In the genomic region with DNA sequence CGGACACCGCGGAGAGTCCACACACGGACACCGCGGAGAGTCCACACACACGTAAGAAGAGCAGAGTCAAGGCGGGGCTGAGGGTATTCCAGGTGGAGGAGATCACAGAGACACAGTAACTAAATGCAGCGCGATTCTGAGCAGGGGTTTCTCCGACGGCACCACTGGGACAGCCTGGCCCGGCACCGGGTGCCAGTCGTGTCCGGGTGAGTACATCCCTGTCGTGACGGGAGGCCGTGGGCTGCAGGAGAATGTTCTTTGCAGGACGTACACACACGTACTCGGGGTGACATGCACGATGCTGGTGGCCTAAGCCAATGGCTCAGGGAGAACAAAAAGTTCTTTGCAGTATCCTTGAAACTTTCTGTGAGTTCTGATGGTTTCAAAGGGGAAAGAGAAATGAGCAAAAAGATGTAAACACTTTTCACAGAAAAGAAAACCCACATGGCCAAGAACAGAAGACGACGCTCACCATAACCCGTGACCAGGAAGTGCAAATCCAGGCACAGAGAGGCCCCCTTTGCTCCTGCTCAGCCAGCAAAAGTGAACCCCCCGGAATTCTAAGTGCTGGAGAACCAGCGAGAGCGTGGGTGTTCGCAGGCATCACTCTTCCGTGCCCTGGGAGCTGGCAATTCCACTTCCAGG, we compare ENCODE assay signal across 3 cellular contexts.
TF ChIP-seq lines count a peak whose summit lies in the region.

No MANE protein-coding gene starts in this region.

TF ChIP-seq in SK-N-SH, 30 proteins besides CTCF, POLR2A, EP300 and RAD21:
- TF ChIP-seq CHD2 (IDR thresholded peaks at IDR 0.05; ENCODE audit: low read length, partially characterized antibody) (no peak), TEAD4 (IDR thresholded peaks at IDR 0.05; ENCODE audit: borderline replicate concordance, insufficient read depth) (no peak), YY1 (IDR thresholded peaks at IDR 0.05; ENCODE audit: low read depth) (no peak), FOSL2 (IDR thresholded peaks at IDR 0.05; ENCODE audit: borderline replicate concordance, low read depth) (no peak), SMC3 (IDR thresholded peaks at IDR 0.05; ENCODE audit: low read depth, low read length) (no peak), TAF1 (IDR thresholded peaks at IDR 0.05; ENCODE audit: borderline replicate concordance, low read depth, low read length) (no peak), FOXM1 (IDR thresholded peaks at IDR 0.05; ENCODE audit: low read depth) (no peak), GATA2 (CRISPR knock-in tag; IDR thresholded peaks at IDR 0.05) (no peak), NFIC (IDR thresholded peaks at IDR 0.05; ENCODE audit: borderline replicate concordance) (no peak), RCOR1 (IDR thresholded peaks at IDR 0.05; ENCODE audit: low read length) (no peak)
- TF ChIP-seq, protein P1, sequence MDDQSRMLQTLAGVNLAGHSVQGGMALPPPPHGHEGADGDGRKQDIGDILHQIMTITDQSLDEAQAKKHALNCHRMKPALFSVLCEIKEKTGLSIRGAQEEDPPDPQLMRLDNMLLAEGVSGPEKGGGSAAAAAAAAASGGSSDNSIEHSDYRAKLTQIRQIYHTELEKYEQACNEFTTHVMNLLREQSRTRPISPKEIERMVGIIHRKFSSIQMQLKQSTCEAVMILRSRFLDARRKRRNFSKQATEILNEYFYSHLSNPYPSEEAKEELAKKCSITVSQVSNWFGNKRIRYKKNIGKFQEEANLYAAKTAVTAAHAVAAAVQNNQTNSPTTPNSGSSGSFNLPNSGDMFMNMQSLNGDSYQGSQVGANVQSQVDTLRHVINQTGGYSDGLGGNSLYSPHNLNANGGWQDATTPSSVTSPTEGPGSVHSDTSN (IDR thresholded peaks at IDR 0.05): no peak
- TF ChIP-seq, protein P2, sequence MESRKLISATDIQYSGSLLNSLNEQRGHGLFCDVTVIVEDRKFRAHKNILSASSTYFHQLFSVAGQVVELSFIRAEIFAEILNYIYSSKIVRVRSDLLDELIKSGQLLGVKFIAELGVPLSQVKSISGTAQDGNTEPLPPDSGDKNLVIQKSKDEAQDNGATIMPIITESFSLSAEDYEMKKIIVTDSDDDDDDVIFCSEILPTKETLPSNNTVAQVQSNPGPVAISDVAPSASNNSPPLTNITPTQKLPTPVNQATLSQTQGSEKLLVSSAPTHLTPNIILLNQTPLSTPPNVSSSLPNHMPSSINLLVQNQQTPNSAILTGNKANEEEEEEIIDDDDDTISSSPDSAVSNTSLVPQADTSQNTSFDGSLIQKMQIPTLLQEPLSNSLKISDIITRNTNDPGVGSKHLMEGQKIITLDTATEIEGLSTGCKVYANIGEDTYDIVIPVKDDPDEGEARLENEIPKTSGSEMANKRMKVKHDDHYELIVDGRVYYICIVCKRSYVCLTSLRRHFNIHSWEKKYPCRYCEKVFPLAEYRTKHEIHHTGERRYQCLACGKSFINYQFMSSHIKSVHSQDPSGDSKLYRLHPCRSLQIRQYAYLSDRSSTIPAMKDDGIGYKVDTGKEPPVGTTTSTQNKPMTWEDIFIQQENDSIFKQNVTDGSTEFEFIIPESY (IDR thresholded peaks at IDR 0.05; ENCODE audit: borderline replicate concordance, low read depth): no peak

TF ChIP-seq in SK-N-SH treated with all-trans-retinoic acid at 6 μM for 48 hours, 23 proteins besides CTCF, POLR2A, EP300 and RAD21:
- TF ChIP-seq, protein P3, sequence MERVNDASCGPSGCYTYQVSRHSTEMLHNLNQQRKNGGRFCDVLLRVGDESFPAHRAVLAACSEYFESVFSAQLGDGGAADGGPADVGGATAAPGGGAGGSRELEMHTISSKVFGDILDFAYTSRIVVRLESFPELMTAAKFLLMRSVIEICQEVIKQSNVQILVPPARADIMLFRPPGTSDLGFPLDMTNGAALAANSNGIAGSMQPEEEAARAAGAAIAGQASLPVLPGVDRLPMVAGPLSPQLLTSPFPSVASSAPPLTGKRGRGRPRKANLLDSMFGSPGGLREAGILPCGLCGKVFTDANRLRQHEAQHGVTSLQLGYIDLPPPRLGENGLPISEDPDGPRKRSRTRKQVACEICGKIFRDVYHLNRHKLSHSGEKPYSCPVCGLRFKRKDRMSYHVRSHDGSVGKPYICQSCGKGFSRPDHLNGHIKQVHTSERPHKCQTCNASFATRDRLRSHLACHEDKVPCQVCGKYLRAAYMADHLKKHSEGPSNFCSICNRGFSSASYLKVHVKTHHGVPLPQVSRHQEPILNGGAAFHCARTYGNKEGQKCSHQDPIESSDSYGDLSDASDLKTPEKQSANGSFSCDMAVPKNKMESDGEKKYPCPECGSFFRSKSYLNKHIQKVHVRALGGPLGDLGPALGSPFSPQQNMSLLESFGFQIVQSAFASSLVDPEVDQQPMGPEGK (CRISPR knock-in tag; IDR thresholded peaks at IDR 0.05; ENCODE audit: borderline replicate concordance): no peak
- TF ChIP-seq ARNTL (CRISPR knock-in tag; IDR thresholded peaks at IDR 0.05; ENCODE audit: borderline replicate concordance, low read depth) (no peak), BACH2 (CRISPR knock-in tag; IDR thresholded peaks at IDR 0.05; ENCODE audit: borderline replicate concordance) (no peak), TCF4 (CRISPR knock-in tag; IDR thresholded peaks at IDR 0.05; ENCODE audit: borderline replicate concordance) (no peak), GLIS3 (CRISPR knock-in tag; IDR thresholded peaks at IDR 0.05) (no peak), ZFP3 (CRISPR knock-in tag; IDR thresholded peaks at IDR 0.05) (no peak), OSR1 (CRISPR knock-in tag; IDR thresholded peaks at IDR 0.05) (no peak), PPARA (CRISPR knock-in tag; IDR thresholded peaks at IDR 0.05; ENCODE audit: borderline replicate concordance) (no peak)
- TF ChIP-seq, protein P4, sequence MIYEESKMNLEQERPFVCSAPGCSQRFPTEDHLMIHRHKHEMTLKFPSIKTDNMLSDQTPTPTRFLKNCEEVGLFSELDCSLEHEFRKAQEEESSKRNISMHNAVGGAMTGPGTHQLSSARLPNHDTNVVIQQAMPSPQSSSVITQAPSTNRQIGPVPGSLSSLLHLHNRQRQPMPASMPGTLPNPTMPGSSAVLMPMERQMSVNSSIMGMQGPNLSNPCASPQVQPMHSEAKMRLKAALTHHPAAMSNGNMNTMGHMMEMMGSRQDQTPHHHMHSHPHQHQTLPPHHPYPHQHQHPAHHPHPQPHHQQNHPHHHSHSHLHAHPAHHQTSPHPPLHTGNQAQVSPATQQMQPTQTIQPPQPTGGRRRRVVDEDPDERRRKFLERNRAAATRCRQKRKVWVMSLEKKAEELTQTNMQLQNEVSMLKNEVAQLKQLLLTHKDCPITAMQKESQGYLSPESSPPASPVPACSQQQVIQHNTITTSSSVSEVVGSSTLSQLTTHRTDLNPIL (CRISPR knock-in tag; IDR thresholded peaks at IDR 0.05; ENCODE audit: low read depth): no peak

TF ChIP-seq in GM23338, 12 proteins besides CTCF, POLR2A, EP300 and RAD21:
- TF ChIP-seq STAT1 (IDR thresholded peaks at IDR 0.05; ENCODE audit: unreplicated experiment) (no peak), NANOG (IDR thresholded peaks at IDR 0.05; ENCODE audit: borderline replicate concordance) (no peak), ZNF331 (CRISPR knock-in tag; IDR thresholded peaks at IDR 0.05; ENCODE audit: low read depth) (no peak), EZH2phosphoT487 (IDR thresholded peaks at IDR 0.05; ENCODE audit: unreplicated experiment) (no peak), EZH2 (IDR thresholded peaks at IDR 0.05; ENCODE audit: low read depth, unreplicated experiment) (no peak), ZNF114 (CRISPR knock-in tag; IDR thresholded peaks at IDR 0.05) (no peak), CREB1 (CRISPR knock-in tag; IDR thresholded peaks at IDR 0.05; ENCODE audit: low read depth) (no peak), JUNB (IDR thresholded peaks at IDR 0.05; ENCODE audit: unreplicated experiment) (no peak), POLR2AphosphoS5 (IDR thresholded peaks at IDR 0.05; ENCODE audit: low read depth) (no peak)
- TF ChIP-seq, protein P5, sequence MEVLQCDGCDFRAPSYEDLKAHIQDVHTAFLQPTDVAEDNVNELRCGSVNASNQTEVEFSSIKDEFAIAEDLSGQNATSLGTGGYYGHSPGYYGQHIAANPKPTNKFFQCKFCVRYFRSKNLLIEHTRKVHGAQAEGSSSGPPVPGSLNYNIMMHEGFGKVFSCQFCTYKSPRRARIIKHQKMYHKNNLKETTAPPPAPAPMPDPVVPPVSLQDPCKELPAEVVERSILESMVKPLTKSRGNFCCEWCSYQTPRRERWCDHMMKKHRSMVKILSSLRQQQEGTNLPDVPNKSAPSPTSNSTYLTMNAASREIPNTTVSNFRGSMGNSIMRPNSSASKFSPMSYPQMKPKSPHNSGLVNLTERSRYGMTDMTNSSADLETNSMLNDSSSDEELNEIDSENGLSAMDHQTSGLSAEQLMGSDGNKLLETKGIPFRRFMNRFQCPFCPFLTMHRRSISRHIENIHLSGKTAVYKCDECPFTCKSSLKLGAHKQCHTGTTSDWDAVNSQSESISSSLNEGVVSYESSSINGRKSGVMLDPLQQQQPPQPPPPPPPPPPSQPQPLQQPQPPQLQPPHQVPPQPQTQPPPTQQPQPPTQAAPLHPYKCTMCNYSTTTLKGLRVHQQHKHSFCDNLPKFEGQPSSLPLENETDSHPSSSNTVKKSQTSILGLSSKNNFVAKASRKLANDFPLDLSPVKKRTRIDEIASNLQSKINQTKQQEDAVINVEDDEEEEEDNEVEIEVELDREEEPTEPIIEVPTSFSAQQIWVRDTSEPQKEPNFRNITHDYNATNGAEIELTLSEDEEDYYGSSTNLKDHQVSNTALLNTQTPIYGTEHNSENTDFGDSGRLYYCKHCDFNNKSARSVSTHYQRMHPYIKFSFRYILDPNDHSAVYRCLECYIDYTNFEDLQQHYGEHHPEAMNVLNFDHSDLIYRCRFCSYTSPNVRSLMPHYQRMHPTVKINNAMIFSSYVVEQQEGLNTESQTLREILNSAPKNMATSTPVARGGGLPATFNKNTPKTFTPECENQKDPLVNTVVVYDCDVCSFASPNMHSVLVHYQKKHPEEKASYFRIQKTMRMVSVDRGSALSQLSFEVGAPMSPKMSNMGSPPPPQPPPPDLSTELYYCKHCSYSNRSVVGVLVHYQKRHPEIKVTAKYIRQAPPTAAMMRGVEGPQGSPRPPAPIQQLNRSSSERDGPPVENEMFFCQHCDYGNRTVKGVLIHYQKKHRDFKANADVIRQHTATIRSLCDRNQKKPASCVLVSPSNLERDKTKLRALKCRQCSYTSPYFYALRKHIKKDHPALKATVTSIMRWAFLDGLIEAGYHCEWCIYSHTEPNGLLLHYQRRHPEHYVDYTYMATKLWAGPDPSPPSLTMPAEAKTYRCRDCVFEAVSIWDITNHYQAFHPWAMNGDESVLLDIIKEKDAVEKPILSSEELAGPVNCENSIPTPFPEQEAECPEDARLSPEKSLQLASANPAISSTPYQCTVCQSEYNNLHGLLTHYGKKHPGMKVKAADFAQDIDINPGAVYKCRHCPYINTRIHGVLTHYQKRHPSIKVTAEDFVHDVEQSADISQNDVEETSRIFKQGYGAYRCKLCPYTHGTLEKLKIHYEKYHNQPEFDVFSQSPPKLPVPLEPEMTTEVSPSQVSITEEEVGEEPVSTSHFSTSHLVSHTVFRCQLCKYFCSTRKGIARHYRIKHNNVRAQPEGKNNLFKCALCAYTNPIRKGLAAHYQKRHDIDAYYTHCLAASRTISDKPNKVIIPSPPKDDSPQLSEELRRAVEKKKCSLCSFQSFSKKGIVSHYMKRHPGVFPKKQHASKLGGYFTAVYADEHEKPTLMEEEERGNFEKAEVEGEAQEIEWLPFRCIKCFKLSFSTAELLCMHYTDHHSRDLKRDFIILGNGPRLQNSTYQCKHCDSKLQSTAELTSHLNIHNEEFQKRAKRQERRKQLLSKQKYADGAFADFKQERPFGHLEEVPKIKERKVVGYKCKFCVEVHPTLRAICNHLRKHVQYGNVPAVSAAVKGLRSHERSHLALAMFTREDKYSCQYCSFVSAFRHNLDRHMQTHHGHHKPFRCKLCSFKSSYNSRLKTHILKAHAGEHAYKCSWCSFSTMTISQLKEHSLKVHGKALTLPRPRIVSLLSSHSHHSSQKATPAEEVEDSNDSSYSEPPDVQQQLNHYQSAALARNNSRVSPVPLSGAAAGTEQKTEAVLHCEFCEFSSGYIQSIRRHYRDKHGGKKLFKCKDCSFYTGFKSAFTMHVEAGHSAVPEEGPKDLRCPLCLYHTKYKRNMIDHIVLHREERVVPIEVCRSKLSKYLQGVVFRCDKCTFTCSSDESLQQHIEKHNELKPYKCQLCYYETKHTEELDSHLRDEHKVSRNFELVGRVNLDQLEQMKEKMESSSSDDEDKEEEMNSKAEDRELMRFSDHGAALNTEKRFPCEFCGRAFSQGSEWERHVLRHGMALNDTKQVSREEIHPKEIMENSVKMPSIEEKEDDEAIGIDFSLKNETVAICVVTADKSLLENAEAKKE (CRISPR knock-in tag; IDR thresholded peaks at IDR 0.05): no peak
- TF ChIP-seq, protein P6, sequence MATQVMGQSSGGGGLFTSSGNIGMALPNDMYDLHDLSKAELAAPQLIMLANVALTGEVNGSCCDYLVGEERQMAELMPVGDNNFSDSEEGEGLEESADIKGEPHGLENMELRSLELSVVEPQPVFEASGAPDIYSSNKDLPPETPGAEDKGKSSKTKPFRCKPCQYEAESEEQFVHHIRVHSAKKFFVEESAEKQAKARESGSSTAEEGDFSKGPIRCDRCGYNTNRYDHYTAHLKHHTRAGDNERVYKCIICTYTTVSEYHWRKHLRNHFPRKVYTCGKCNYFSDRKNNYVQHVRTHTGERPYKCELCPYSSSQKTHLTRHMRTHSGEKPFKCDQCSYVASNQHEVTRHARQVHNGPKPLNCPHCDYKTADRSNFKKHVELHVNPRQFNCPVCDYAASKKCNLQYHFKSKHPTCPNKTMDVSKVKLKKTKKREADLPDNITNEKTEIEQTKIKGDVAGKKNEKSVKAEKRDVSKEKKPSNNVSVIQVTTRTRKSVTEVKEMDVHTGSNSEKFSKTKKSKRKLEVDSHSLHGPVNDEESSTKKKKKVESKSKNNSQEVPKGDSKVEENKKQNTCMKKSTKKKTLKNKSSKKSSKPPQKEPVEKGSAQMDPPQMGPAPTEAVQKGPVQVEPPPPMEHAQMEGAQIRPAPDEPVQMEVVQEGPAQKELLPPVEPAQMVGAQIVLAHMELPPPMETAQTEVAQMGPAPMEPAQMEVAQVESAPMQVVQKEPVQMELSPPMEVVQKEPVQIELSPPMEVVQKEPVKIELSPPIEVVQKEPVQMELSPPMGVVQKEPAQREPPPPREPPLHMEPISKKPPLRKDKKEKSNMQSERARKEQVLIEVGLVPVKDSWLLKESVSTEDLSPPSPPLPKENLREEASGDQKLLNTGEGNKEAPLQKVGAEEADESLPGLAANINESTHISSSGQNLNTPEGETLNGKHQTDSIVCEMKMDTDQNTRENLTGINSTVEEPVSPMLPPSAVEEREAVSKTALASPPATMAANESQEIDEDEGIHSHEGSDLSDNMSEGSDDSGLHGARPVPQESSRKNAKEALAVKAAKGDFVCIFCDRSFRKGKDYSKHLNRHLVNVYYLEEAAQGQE (IDR thresholded peaks at IDR 0.05; ENCODE audit: unreplicated experiment): no peak
- TF ChIP-seq, protein P7, sequence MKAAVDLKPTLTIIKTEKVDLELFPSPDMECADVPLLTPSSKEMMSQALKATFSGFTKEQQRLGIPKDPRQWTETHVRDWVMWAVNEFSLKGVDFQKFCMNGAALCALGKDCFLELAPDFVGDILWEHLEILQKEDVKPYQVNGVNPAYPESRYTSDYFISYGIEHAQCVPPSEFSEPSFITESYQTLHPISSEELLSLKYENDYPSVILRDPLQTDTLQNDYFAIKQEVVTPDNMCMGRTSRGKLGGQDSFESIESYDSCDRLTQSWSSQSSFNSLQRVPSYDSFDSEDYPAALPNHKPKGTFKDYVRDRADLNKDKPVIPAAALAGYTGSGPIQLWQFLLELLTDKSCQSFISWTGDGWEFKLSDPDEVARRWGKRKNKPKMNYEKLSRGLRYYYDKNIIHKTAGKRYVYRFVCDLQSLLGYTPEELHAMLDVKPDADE (IDR thresholded peaks at IDR 0.05): no peak
